In genomic region chr1:23745515-23745914, GRCh38 we compare ENCODE assay signal across 8 cellular contexts. TPM values are rescaled to one million over a fixed set of nuclear protein-coding genes. Genes with fewer than 3 reads are reported as not detected.
DNase-seq lines count a peak whose midpoint lies in the region; ATAC-seq and TF ChIP-seq lines count a peak whose summit lies in the region.

No MANE protein-coding gene starts in this region.

- peak overlapping the region; percentile 65 to 91 (median 88) for H3K4me3 Mint-ChIP-seq in T-cell

- POLR2A ChIA-PET in T-cell (lab: Charles Lee) = interaction anchor here in 1 of 2 donors (0.5 kb wide), 1 partner anchor 53 kb away, joined by 6 read pairs; no protein-coding TSS in a partner anchor

- peaks cover 15% of the 10 kb centered on the region for H3K36me3 Mint-ChIP-seq in T-cell

- CTCF ChIA-PET in T-cell (lab: Charles Lee) = interaction anchor here (0.6 to 1.6 kb wide), 7 partner anchors 8 to 646 kb away, joined by 3 to 9 read pairs (median 3); partner anchors contain the start of gene RPL11 (in 1 of the 2)

- DNase-seq in DMS 273 (lab: John Stamatoyannopoulos, UW; ENCODE audit: unreplicated experiment) (peak; percentile 83), HFF-Myc (ENCODE audit: extremely low read depth, low read depth) (no peak), T-cell (no peak), foreskin keratinocyte (peak; percentile 5 to 29)

- H3K4me1 Mint-ChIP-seq in T-cell = peaks cover 54 to 59% (median 57%) of the 10 kb centered on the region in 3 donors

- peak; percentile 27 for TF ChIP-seq CTCF in HFF-Myc (IDR thresholded peaks at IDR 0.05; ENCODE audit: low read depth, low read length, missing control alignments)
- TF ChIP-seq CTCF in foreskin keratinocyte (conservative IDR thresholded peaks at IDR 0.05) = peak; percentile 62

- ATAC-seq in T-cell (replicated peaks in 1 of 4) (no peak), foreskin keratinocyte (peak; percentile 35), HG02642 (IDR thresholded peaks at IDR 0.05; ENCODE audit: poor library complexity, unreplicated experiment) (no peak), HG03520 (IDR thresholded peaks at IDR 0.05; ENCODE audit: unreplicated experiment) (no peak), HG02678 (IDR thresholded peaks at IDR 0.05; ENCODE audit: unreplicated experiment) (no peak), HG02981 (IDR thresholded peaks at IDR 0.05; ENCODE audit: unreplicated experiment) (no peak)

- peak overlapping the region; percentile 85; the same call in 1 of the 2 replicates for H3K4me3 ChIP-seq in HFF-Myc (replicated peaks; ENCODE audit: low read depth, low read length)

- peak overlapping the region in 1 of 2 donors; percentile 85 for H3K27ac Mint-ChIP-seq in T-cell

- H3K4me1 ChIP-seq in foreskin keratinocyte = peaks cover 10% of the 10 kb centered on the region

- H3K27me3 Mint-ChIP-seq in T-cell = no peaks in the 10 kb centered on the region

- no peak overlapping the region for H3K27ac ChIP-seq in foreskin keratinocyte

- no peaks in the 10 kb centered on the region for H3K9me3 Mint-ChIP-seq in T-cell

- H3K27me3 ChIP-seq in foreskin keratinocyte = no peaks in the 10 kb centered on the region

RNA-seq across cellular contexts. Expression of gene ELOA, which starts 2.2 kb away (rescaled TPM):
- total RNA-seq in T-cell = 10 to 100 TPM; 26.0 to 32.8 (median 27.6) TPM
- total RNA-seq in foreskin keratinocyte = 47.1 and 56.7 TPM in 2 replicates
- 18.4 and 23.8 TPM in 2 replicates for polyA plus RNA-seq in foreskin keratinocyte

RNA-seq across cellular contexts. Expression of gene PITHD1, which starts 32.7 kb away (rescaled TPM):
- total RNA-seq in T-cell (10 to 100 TPM; 60.7 to 87.1 (median 70.8) TPM), foreskin keratinocyte (45.3 and 47.0 TPM in 2 replicates)
- polyA plus RNA-seq in foreskin keratinocyte = 42.5 and 44.0 TPM in 2 replicates

RNA-seq across cellular contexts. Expression of gene LYPLA2, which starts 45.4 kb away (rescaled TPM):
- total RNA-seq in T-cell = 10 to 100 TPM; 47.8 to 70.9 (median 67.6) TPM
- total RNA-seq in foreskin keratinocyte = 69.0 and 75.3 TPM in 2 replicates
- 99.8 and 104 TPM in 2 replicates for polyA plus RNA-seq in foreskin keratinocyte

RNA-seq across cellular contexts. Expression of gene RPL11, which starts 53.9 kb away (rescaled TPM):
- total RNA-seq in T-cell (1,000 to 10,000 TPM; 1,758 to 2,043 (median 1,921) TPM), foreskin keratinocyte (1,719 and 1,767 TPM in 2 replicates)
- 2,860 and 2,885 TPM in 2 replicates for polyA plus RNA-seq in foreskin keratinocyte

RNA-seq across cellular contexts. Expression of gene GALE, which starts 55.0 kb away (rescaled TPM):
- total RNA-seq in T-cell (10 to 100 TPM in 3 of 5 donors, 1 to 10 TPM in 2; 7.5 to 16.5 (median 12.6) TPM), foreskin keratinocyte (88.0 and 93.3 TPM in 2 replicates)
- 112 TPM in 2 replicates for polyA plus RNA-seq in foreskin keratinocyte

Comparison
In these comparisons a context has a peak if more than half of its experiments do, and no peak if none do; other contexts are left out.
1. DNase-seq: peak in DMS 273 (single experiment) and foreskin keratinocyte (2 of 2); none in HFF-Myc (single experiment) and T-cell (0 of 34).